In the genomic region with DNA sequence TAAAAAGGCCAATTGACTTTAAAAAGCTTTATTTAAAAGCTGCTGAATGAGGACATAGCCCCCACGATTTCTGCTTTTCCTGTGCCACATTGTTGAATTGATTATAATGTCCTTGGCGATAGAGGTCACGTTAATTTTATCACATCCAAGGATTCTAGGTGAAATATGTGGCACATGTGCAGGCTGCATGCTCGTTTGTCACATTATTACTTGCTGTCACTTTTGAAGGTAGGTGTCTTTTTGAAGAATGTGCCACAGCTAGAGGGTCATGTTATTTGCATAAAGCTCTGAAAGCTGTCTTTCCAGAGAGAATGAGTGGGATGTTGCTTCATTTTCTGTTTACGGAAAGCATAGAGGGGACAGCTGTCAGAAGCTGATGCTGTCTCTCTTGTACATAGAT, we compare ENCODE assay signal across 21 cellular contexts.
"Had no signal": no experiment of that assay in that cellular context is flagged by ENCODE, and none has a peak within 500 bp of the region (broad histone marks: within the 10 kb centered on the region; RNA-seq: fewer than 3 reads in every experiment).

No MANE protein-coding gene starts in this region.

- ATAC-seq: mucosa of descending colon; naive thymus-derived CD4-positive, alpha-beta T cell; natural killer cell treated with Interleukin-12 subunit alpha and Interleukin-12 subunit beta and Interleukin-15 and Interleukin-18, amount 100 ng/mL, for 72 hours; sciatic nerve; stimulated activated effector memory CD8-positive, alpha-beta T cell treated with anti-CD3 and anti-CD28 coated beads, Interleukin-12 subunit alpha, Interleukin-12 subunit beta, amount 100 ng/mL, for 72 hours; stimulated activated naive CD8-positive, alpha-beta T cell treated with anti-CD3 and anti-CD28 coated beads, Interleukin-15, amount 100 ng/mL, for 72 hours had no signal

- H3K4me3 ChIP-seq: hepatocyte, left ventricle myocardium inferior, lung, mucosa of descending colon, right atrium auricular region, skin epidermis, tibial nerve, uterus had no signal

- DNase-seq: islet precursor cell; left ventricle myocardium inferior; midbrain; mucosa of descending colon; naive thymus-derived CD4-positive, alpha-beta T cell; occipital lobe; stimulated activated CD4-positive, alpha-beta T cell treated with anti-CD3 and anti-CD28 coated beads, Interleukin-4, amount 100 ng/mL, for 24 hours; stimulated activated naive CD4-positive, alpha-beta T cell; stimulated activated naive CD8-positive, alpha-beta T cell treated with anti-CD3 and anti-CD28 coated beads, Interleukin-15, amount 100 ng/mL, for 72 hours; substantia nigra; uterus had no signal

- H3K27ac ChIP-seq: hepatocyte, left ventricle myocardium inferior, neutrophil, parathyroid adenoma, right atrium auricular region, skin epidermis, tibial nerve, uterus had no signal

- H3K36me3 ChIP-seq: left ventricle myocardium inferior, neutrophil, right atrium auricular region, tibial nerve, uterus had no signal

- H3K9ac ChIP-seq: parathyroid adenoma had no signal

- H3K4me1 ChIP-seq: left ventricle myocardium inferior, parathyroid adenoma, right atrium auricular region, tibial nerve, uterus had no signal

- H3K79me2 ChIP-seq: hepatocyte, parathyroid adenoma had no signal

- H3K4me2 ChIP-seq: hepatocyte had no signal

- H3K9me3 ChIP-seq: mucosa of descending colon, neutrophil, right atrium auricular region, tibial nerve, uterus had no signal

- H2AFZ ChIP-seq: hepatocyte, parathyroid adenoma had no signal

- H3K27me3 ChIP-seq: hepatocyte, neutrophil, right atrium auricular region, tibial nerve, uterus had no signal
